ENCODE assay signal across 21 cellular contexts in genomic region chr9:130627896-130628792, GRCh38. TPM values are rescaled to one million over a fixed set of nuclear protein-coding genes. Genes with fewer than 3 reads are reported as not detected.
DNase-seq lines count a peak whose midpoint lies in the region; ATAC-seq and TF ChIP-seq lines count a peak whose summit lies in the region.
"Had no signal": no experiment of that assay in that cellular context is flagged by ENCODE, and none has a peak within 500 bp of the region (broad histone marks: within the 10 kb centered on the region; RNA-seq: fewer than 3 reads in every experiment).

No MANE protein-coding gene starts in this region.

- no peaks in the 10 kb centered on the region for H3K27me3 ChIP-seq in cardiac muscle cell

- no peaks in the 10 kb centered on the region for H3K27me3 Mint-ChIP-seq in brain
- H3K27me3 Mint-ChIP-seq: CD4-positive, alpha-beta T cell had no signal

- DNase-seq in cardiac muscle cell (ENCODE audit: low read depth in 1 of 2, low spot score in 1 of 2), result no peak
- DNase-seq in cardiac septum (ENCODE audit: low spot score), result no peak
- peak; percentile 60 for DNase-seq in posterior vena cava (ENCODE audit: low spot score)
- no peak for DNase-seq in NCI-H524 (lab: John Stamatoyannopoulos, UW)
- DNase-seq: Caco-2; CD4-positive, alpha-beta T cell; GDM1; KBM-7; NCI-H1105 treated with DMSO at 0.1 percent for 48 hours; NCI-H1694 treated with DMSO at 0.1 percent for 48 hours; NCI-H510A; NCI-H774; OCI-M1; SHP77 had no signal

- peaks cover 4% of the 10 kb centered on the region for H3K4me1 ChIP-seq in cardiac muscle cell (ENCODE audit: low read depth)
- H3K4me1 ChIP-seq: Caco-2 had no signal

- H3K36me3 ChIP-seq in cardiac muscle cell, result peaks cover 54% of the 10 kb centered on the region

- peak overlapping the region in 3 of 5 experiments; percentile 61 to 74 (median 70) for H3K27ac Mint-ChIP-seq in brain
- H3K27ac Mint-ChIP-seq: CD4-positive, alpha-beta T cell had no signal

- no peaks in the 10 kb centered on the region for H3K9me3 Mint-ChIP-seq in brain
- H3K9me3 Mint-ChIP-seq: CD4-positive, alpha-beta T cell had no signal

- no peak overlapping the region for H3K4me3 Mint-ChIP-seq in brain
- H3K4me3 Mint-ChIP-seq: CD4-positive, alpha-beta T cell had no signal

- peaks cover 30% of the 10 kb centered on the region for H3K4me1 Mint-ChIP-seq in brain

- no peaks in the 10 kb centered on the region for H3K9me3 ChIP-seq in cardiac muscle cell (ENCODE audit: low read depth)
- H3K9me3 ChIP-seq: Caco-2, HAP-1 had no signal

- H3K27ac ChIP-seq in cardiac muscle cell, result peak overlapping the region; percentile 47
- H3K27ac ChIP-seq: SK-N-MC had no signal

- no peak overlapping the region for H3K4me3 ChIP-seq in cardiac muscle cell
- H3K4me3 ChIP-seq: HAP-1, SK-N-MC had no signal

- TF ChIP-seq CTCF in cardiac muscle cell (IDR thresholded peaks at IDR 0.05; ENCODE audit: low read depth, low read length), result no peak
- TF ChIP-seq CTCF in brain (conservative IDR thresholded peaks at IDR 0.05), result no peak

- peaks cover 79% of the 10 kb centered on the region for H3K36me3 Mint-ChIP-seq in brain

- intact Hi-C loops in cardiac septum (cut with DNase I), result loop anchor here (5.0 kb wide), 2 partner anchors 54 to 96 kb away; no protein-coding TSS in a partner anchor
- intact Hi-C loops in posterior vena cava (cut with DNase I), result no loop called here

- ATAC-seq in HG02678 (IDR thresholded peaks at IDR 0.05; ENCODE audit: unreplicated experiment) (no peak), GM19452 (IDR thresholded peaks at IDR 0.05; ENCODE audit: unreplicated experiment) (no peak)

RNA-seq across cellular contexts. Expression of gene PRDM12, which starts 36.2 kb away (rescaled TPM):
- total RNA-seq in cardiac muscle cell (0.30 and 0.70 TPM in 2 replicates), cardiac septum (not detected), posterior vena cava (not detected)
- polyA plus RNA-seq in cardiac muscle cell (0.55 and 0.86 TPM in 2 replicates), brain (ENCODE audit: insufficient read depth, low read depth, low replicate concordance) (0.17 TPM)
- total RNA-seq: RPMI7951 had no signal
- polyA plus RNA-seq: BJ had no signal

RNA-seq across cellular contexts. Expression of gene FUBP3, which starts 48.8 kb away (rescaled TPM):
- 69.5 and 115 TPM in 2 replicates for total RNA-seq in cardiac muscle cell
- 82.0 and 116 TPM in 2 replicates for polyA plus RNA-seq in cardiac muscle cell
- 36.8 TPM for total RNA-seq in cardiac septum
- 38.9 TPM for polyA plus RNA-seq in brain (ENCODE audit: insufficient read depth, low read depth, low replicate concordance)
- total RNA-seq in posterior vena cava, result 10 to 100 TPM; 35.9 to 39.2 TPM
